ENCODE assay signal across 8 cellular contexts in genomic region chrX:130523460-130524394, GRCh38.
DNase-seq lines count a peak whose midpoint lies in the region; ATAC-seq and TF ChIP-seq lines count a peak whose summit lies in the region.

No MANE protein-coding gene starts in this region.

- ATAC-seq in activated T-helper 17 cell treated with anti-CD3 and anti-CD28 coated beads, Interleukin-2, amount 50 U/mL, for 72 hours (replicated peaks) = no peak

- H3K4me3 ChIP-seq in HL-60 (replicated peaks; ENCODE audit: insufficient read depth, low read length) (peak overlapping the region; percentile 20), right atrium auricular region (peak overlapping the region; percentile 26 to 38), rectal smooth muscle tissue (ENCODE audit: low read length) (peak overlapping the region; percentile 44), Karpas-422 (ENCODE audit: low read length) (no peak overlapping the region)

- no peak overlapping the region for H3K27ac Mint-ChIP-seq in activated T-helper 17 cell treated with anti-CD3 and anti-CD28 coated beads, Interleukin-2, amount 50 U/mL, for 72 hours

- no peaks in the 10 kb centered on the region for H3K9me3 ChIP-seq in right atrium auricular region
- H3K9me3 ChIP-seq in Karpas-422 (ENCODE audit: low read length) = no peaks in the 10 kb centered on the region

- no peaks in the 10 kb centered on the region for H3K36me3 ChIP-seq in right atrium auricular region
- no peaks in the 10 kb centered on the region for H3K36me3 ChIP-seq in rectal smooth muscle tissue (ENCODE audit: control insufficient read depth, insufficient read depth, low read length)
- H3K36me3 ChIP-seq in Karpas-422 (ENCODE audit: insufficient read depth, low read length) = no peaks in the 10 kb centered on the region

- no peak overlapping the region for H2AFZ ChIP-seq in Karpas-422 (ENCODE audit: low read length)

- H3K9me2 ChIP-seq in Karpas-422 (replicated peaks; ENCODE audit: insufficient read depth, low read length) = no peaks in the 10 kb centered on the region

- peaks cover 4% of the 10 kb centered on the region for H3K27me3 Mint-ChIP-seq in activated T-helper 17 cell treated with anti-CD3 and anti-CD28 coated beads, Interleukin-2, amount 50 U/mL, for 72 hours

- peak overlapping the region; percentile 31 for H3K4me3 Mint-ChIP-seq in activated T-helper 17 cell treated with anti-CD3 and anti-CD28 coated beads, Interleukin-2, amount 50 U/mL, for 72 hours

- no peak overlapping the region for H3K4me2 ChIP-seq in Karpas-422 (ENCODE audit: low read depth, low read length, poor library complexity, severe bottlenecking)

- H3K9ac ChIP-seq in rectal smooth muscle tissue (ENCODE audit: low read length) (no peak overlapping the region), Karpas-422 (ENCODE audit: low read length) (no peak overlapping the region)

- H3K27me3 ChIP-seq in HL-60 (ENCODE audit: insufficient read depth, poor library complexity, severe bottlenecking) = no peaks in the 10 kb centered on the region
- H3K27me3 ChIP-seq in right atrium auricular region = no peaks in the 10 kb centered on the region
- no peaks in the 10 kb centered on the region for H3K27me3 ChIP-seq in rectal smooth muscle tissue (ENCODE audit: control insufficient read depth, insufficient read depth, low read length)
- H3K27me3 ChIP-seq in Karpas-422 (ENCODE audit: low read length) = no peaks in the 10 kb centered on the region

- no peaks in the 10 kb centered on the region for H3K36me3 Mint-ChIP-seq in activated T-helper 17 cell treated with anti-CD3 and anti-CD28 coated beads, Interleukin-2, amount 50 U/mL, for 72 hours (ENCODE audit: low read depth)

- H3K4me1 Mint-ChIP-seq in activated T-helper 17 cell treated with anti-CD3 and anti-CD28 coated beads, Interleukin-2, amount 50 U/mL, for 72 hours = no peaks in the 10 kb centered on the region

- H3K27ac ChIP-seq in HL-60 (replicated peaks) (no peak overlapping the region), right atrium auricular region (no peak overlapping the region), rectal smooth muscle tissue (ENCODE audit: low read depth, low read length) (no peak overlapping the region), Karpas-422 (ENCODE audit: low read length) (no peak overlapping the region)

- no peaks in the 10 kb centered on the region for H3K9me3 Mint-ChIP-seq in activated T-helper 17 cell treated with anti-CD3 and anti-CD28 coated beads, Interleukin-2, amount 50 U/mL, for 72 hours

- TF ChIP-seq CTCF in HL-60 (IDR thresholded peaks at IDR 0.05; ENCODE audit: insufficient read depth, low read length) = no peak
- no peak for TF ChIP-seq CTCF in right atrium auricular region (IDR thresholded peaks at IDR 0.05)

- no peaks in the 10 kb centered on the region for H3K79me2 ChIP-seq in Karpas-422 (ENCODE audit: low read length)

- no peaks in the 10 kb centered on the region for H3K4me1 ChIP-seq in right atrium auricular region
- H3K4me1 ChIP-seq in rectal smooth muscle tissue (ENCODE audit: control insufficient read depth, insufficient read depth, low read length) = no peaks in the 10 kb centered on the region
- H3K4me1 ChIP-seq in Karpas-422 (ENCODE audit: low read length) = no peaks in the 10 kb centered on the region

- DNase-seq in AG20443 (ENCODE audit: low spot score) (peak; percentile 52), HL-60 (ENCODE audit: low read depth in 1 of 2, low spot score in 1 of 2) (peak in 1 of 2 experiments; percentile 3), right atrium auricular region (ENCODE audit: low spot score) (no peak), NCI-H187 (lab: John Stamatoyannopoulos, UW) (no peak), Karpas-422 (no peak)
- no peak for DNase-seq in activated CD8-positive, alpha-beta memory T cell treated with anti-CD3 and anti-CD28 coated beads for 24 hours

- no peaks in the 10 kb centered on the region for H4K20me1 ChIP-seq in Karpas-422 (ENCODE audit: insufficient read depth, low read depth, low read length)
